ENCODE assay signal across 1 cellular context in genomic region chr1:1450616-1451015, GRCh38. TPM values are rescaled to one million over a fixed set of nuclear protein-coding genes. Genes with fewer than 3 reads are reported as not detected.
"Had no signal": no experiment of that assay in that cellular context is flagged by ENCODE, and none has a peak within 500 bp of the region (broad histone marks: within the 10 kb centered on the region; RNA-seq: fewer than 3 reads in every experiment).

No MANE protein-coding gene starts in this region.

RNA-seq across cellular contexts. Expression of gene ATAD3C, which starts 1.1 kb away (rescaled TPM):
- total RNA-seq: vagina had no signal
